ENCODE assay signal across 7 cellular contexts in the genomic region with DNA sequence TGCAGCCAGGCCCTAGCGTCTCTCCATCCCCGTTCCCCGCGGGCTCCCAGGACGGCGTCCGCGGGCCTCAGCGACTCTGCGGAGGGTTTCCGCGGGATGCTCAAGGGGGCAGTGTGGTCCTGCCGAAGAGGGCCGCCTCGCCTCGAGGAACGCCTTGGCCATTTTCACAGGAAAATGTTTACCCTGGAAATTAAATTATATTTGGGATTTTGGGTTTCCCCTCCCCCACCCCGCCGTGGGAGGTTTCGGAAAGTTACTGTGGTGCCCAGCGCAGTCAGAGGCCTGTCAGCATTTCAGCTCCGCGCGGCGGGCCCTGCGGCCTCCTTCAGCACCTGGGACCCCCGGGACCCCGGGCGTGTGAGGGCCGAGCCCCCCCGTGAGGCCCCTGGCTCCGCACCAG.
A peak's percentile ranks its signal among the peaks of the same experiment; 100 is the strongest.
DNase-seq lines count a peak whose midpoint lies in the region; ATAC-seq, FAIRE-seq and TF ChIP-seq lines count a peak whose summit lies in the region.

No MANE protein-coding gene starts in this region.

- peaks cover 30% of the 10 kb centered on the region for H3K27me3 Mint-ChIP-seq in neural crest cell (ENCODE audit: low read depth)
- peaks cover 4% of the 10 kb centered on the region for H3K27me3 Mint-ChIP-seq in activated T-helper 1 cell treated with anti-CD3 and anti-CD28 coated beads, Interleukin-12 subunit alpha, Interleukin-12 subunit beta, Interleukin-2, Interleukin-4 antibody, amounts not matched to agents 30 ng/mL and 10 ng/mL and 1 ng/mL, durations not matched to agents 14 hours and 24 hours and 36 hours (ENCODE audit: insufficient read depth)

- H3K36me3 Mint-ChIP-seq in neural crest cell (ENCODE audit: low read depth) = no peaks in the 10 kb centered on the region
- no peaks in the 10 kb centered on the region for H3K36me3 Mint-ChIP-seq in activated T-helper 1 cell treated with anti-CD3 and anti-CD28 coated beads, Interleukin-12 subunit alpha, Interleukin-12 subunit beta, Interleukin-2, Interleukin-4 antibody, amounts not matched to agents 30 ng/mL and 10 ng/mL and 1 ng/mL, durations not matched to agents 14 hours and 24 hours and 36 hours (ENCODE audit: low read depth)

- intact Hi-C loops in activated T-helper 1 cell treated with anti-CD3 and anti-CD28 coated beads, Interleukin-12 subunit alpha, Interleukin-12 subunit beta, Interleukin-2, Interleukin-4 antibody, amounts not matched to agents 30 ng/mL and 10 ng/mL and 1 ng/mL, durations not matched to agents 14 hours and 24 hours and 36 hours (cut with micrococcal nuclease) = loop anchor here (5.0 kb wide), 1 partner anchor 472 kb away; no protein-coding TSS in a partner anchor

- DNase-seq in SJSA1 (ENCODE audit: low read depth in 1 of 2, low spot score in 2 of 2) (peak; percentile 86 to 89), fibroblast of the aortic adventitia (ENCODE audit: low read depth) (peak; percentile 32), neural crest cell (ENCODE audit: low read depth, low spot score) (peak; percentile 64), urothelium cell line (ENCODE audit: low spot score) (no peak)
- no peak for DNase-seq in activated T-helper 1 cell treated with anti-CD3 and anti-CD28 coated beads, Interleukin-12 subunit alpha, Interleukin-12 subunit beta, Interleukin-2, Interleukin-4 antibody, amounts not matched to agents 30 ng/mL and 10 ng/mL and 1 ng/mL, durations not matched to agents 14 hours and 24 hours and 36 hours (ENCODE audit: low spot score)

- H3K27me3 ChIP-seq in SJSA1 (replicated peaks) = no peaks in the 10 kb centered on the region

- no peaks in the 10 kb centered on the region for H3K36me3 ChIP-seq in SJSA1

- no peak overlapping the region for H3K27ac Mint-ChIP-seq in neural crest cell (ENCODE audit: unreplicated experiment)
- H3K27ac Mint-ChIP-seq in activated T-helper 1 cell treated with anti-CD3 and anti-CD28 coated beads, Interleukin-12 subunit alpha, Interleukin-12 subunit beta, Interleukin-2, Interleukin-4 antibody, amounts not matched to agents 30 ng/mL and 10 ng/mL and 1 ng/mL, durations not matched to agents 14 hours and 24 hours and 36 hours = no peak overlapping the region

- H3K9me3 Mint-ChIP-seq in neural crest cell = no peaks in the 10 kb centered on the region
- H3K9me3 Mint-ChIP-seq in activated T-helper 1 cell treated with anti-CD3 and anti-CD28 coated beads, Interleukin-12 subunit alpha, Interleukin-12 subunit beta, Interleukin-2, Interleukin-4 antibody, amounts not matched to agents 30 ng/mL and 10 ng/mL and 1 ng/mL, durations not matched to agents 14 hours and 24 hours and 36 hours = no peaks in the 10 kb centered on the region

- no peak overlapping the region for H3K27ac ChIP-seq in SJSA1

- no peak for ATAC-seq in GM19023 (IDR thresholded peaks at IDR 0.05; ENCODE audit: unreplicated experiment)

- no peaks in the 10 kb centered on the region for H3K4me1 Mint-ChIP-seq in neural crest cell
- no peaks in the 10 kb centered on the region for H3K4me1 Mint-ChIP-seq in activated T-helper 1 cell treated with anti-CD3 and anti-CD28 coated beads, Interleukin-12 subunit alpha, Interleukin-12 subunit beta, Interleukin-2, Interleukin-4 antibody, amounts not matched to agents 30 ng/mL and 10 ng/mL and 1 ng/mL, durations not matched to agents 14 hours and 24 hours and 36 hours (ENCODE audit: low read depth)

- H3K4me3 ChIP-seq in SJSA1 (peak overlapping the region; percentile 10; the same call in 1 of the 2 replicates), fibroblast of the aortic adventitia (ENCODE audit: low read depth, low read length) (peak overlapping the region; percentile 17)

- TF ChIP-seq CTCF in GM12872 (IDR thresholded peaks at IDR 0.05; ENCODE audit: insufficient read depth, low read depth, low read length) (peak; percentile 46; the same call in 2 of the 3 replicates), fibroblast of the aortic adventitia (IDR thresholded peaks at IDR 0.05; ENCODE audit: insufficient read depth, low read length) (peak; percentile 72), neural crest cell (conservative IDR thresholded peaks at IDR 0.05) (peak; percentile 75)

- H3K4me1 ChIP-seq in SJSA1 (replicated peaks) = peaks cover 7% of the 10 kb centered on the region

- FAIRE-seq in urothelium cell line (lab: Jason Lieb, UNC) = no peak

- no peak overlapping the region for H3K4me3 Mint-ChIP-seq in neural crest cell
- no peak overlapping the region for H3K4me3 Mint-ChIP-seq in activated T-helper 1 cell treated with anti-CD3 and anti-CD28 coated beads, Interleukin-12 subunit alpha, Interleukin-12 subunit beta, Interleukin-2, Interleukin-4 antibody, amounts not matched to agents 30 ng/mL and 10 ng/mL and 1 ng/mL, durations not matched to agents 14 hours and 24 hours and 36 hours

- H3K9me3 ChIP-seq in SJSA1 (replicated peaks) = no peaks in the 10 kb centered on the region

Comparison
In these comparisons a context has a peak if more than half of its experiments do, and no peak if none do; other contexts are left out.
1. DNase-seq: peak in SJSA1 (2 of 2), fibroblast of the aortic adventitia (single experiment) and neural crest cell (single experiment); none in urothelium cell line (single experiment) and activated T-helper 1 cell treated with anti-CD3 and anti-CD28 coated beads, Interleukin-12 subunit alpha, Interleukin-12 subunit beta, Interleukin-2, Interleukin-4 antibody, amounts not matched to agents 30 ng/mL and 10 ng/mL and 1 ng/mL, durations not matched to agents 14 hours and 24 hours and 36 hours (single experiment).
2. Peak in every context shown above with its lines, with median percentiles within 50 percentile points of each other: CTCF ChIP-seq.